In the genomic region with DNA sequence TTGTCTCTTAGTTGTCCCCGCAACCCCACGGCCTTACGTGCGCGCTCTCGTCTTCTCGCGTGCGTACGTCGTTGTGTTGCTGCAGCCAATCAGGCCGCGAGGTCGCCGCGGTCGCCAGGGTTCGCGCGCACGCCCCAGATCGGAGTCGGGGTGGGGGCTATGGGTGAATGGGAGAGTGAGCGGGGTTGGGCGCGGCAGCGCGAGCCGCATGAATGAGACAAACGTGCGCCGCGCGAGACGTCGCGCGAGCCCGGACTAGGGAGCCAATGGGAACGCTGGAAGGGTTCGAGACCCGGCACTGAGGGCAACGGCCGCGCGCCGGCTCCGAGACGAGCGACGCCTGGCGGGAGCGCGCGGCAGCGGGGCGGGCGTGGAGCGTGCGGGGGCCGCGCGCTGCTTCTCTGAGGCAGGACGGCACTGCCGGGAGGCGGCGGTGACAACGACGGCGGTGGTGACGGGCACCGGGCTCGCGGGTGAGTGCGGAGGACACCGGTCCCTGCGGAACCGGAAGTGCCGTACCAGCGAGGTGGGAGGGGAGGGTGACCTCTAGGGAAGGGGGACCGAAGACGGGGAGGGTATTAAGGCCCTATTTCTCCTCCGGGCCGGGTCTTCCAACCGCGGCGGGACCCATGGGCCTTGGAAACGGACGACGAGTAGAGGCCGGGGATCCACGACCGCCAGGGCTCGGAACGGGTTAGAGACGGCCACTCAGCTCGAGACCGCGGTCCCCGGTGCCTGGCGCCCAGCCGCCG, we compare ENCODE assay signal across 8 cellular contexts. TPM values are rescaled to one million over a fixed set of nuclear protein-coding genes. Genes with fewer than 3 reads are reported as not detected.
DNase-seq lines count a peak whose midpoint lies in the region; ATAC-seq and TF ChIP-seq lines count a peak whose summit lies in the region.

A gene with protein sequence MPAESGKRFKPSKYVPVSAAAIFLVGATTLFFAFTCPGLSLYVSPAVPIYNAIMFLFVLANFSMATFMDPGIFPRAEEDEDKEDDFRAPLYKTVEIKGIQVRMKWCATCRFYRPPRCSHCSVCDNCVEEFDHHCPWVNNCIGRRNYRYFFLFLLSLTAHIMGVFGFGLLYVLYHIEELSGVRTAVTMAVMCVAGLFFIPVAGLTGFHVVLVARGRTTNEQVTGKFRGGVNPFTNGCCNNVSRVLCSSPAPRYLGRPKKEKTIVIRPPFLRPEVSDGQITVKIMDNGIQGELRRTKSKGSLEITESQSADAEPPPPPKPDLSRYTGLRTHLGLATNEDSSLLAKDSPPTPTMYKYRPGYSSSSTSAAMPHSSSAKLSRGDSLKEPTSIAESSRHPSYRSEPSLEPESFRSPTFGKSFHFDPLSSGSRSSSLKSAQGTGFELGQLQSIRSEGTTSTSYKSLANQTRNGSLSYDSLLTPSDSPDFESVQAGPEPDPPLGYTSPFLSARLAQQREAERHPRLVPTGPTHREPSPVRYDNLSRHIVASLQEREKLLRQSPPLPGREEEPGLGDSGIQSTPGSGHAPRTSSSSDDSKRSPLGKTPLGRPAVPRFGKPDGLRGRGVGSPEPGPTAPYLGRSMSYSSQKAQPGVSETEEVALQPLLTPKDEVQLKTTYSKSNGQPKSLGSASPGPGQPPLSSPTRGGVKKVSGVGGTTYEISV (plus strand): TSS at position 400 of the 752 bp plus-strand sequence. CDS start 4,977 bp downstream, outside the sequence.

- H3K27me3 ChIP-seq in WERI-Rb-1 (ENCODE audit: insufficient read depth, low read depth, severe bottlenecking) (no peaks in the 10 kb centered on the region), mammary epithelial cell (ENCODE audit: insufficient read depth, low read length) (no peaks in the 10 kb centered on the region), smooth muscle cell (ENCODE audit: low read depth) (no peaks in the 10 kb centered on the region)

- peak within 1 kb of the TSS; percentile 94 for H3K4me3 ChIP-seq in AG04449 (ENCODE audit: low read depth, low read length)
- H3K4me3 ChIP-seq in WERI-Rb-1 (ENCODE audit: low read depth, low read length) = peak within 1 kb of the TSS; percentile 85
- peak within 1 kb of the TSS; percentile 99 to 100 (median 99) for H3K4me3 ChIP-seq in mammary epithelial cell (replicated peaks in 1 of 3; ENCODE audit: insufficient read depth in 1 of 3, low read depth in 2 of 3, low read length in 3 of 3)
- peak within 1 kb of the TSS; percentile 79 for H3K4me3 ChIP-seq in smooth muscle cell

- peaks cover 21% of the 10 kb centered on the region for H3K36me3 ChIP-seq in WERI-Rb-1
- H3K36me3 ChIP-seq in mammary epithelial cell (ENCODE audit: insufficient read depth, low read length) = peaks cover 7% of the 10 kb centered on the region
- no peaks in the 10 kb centered on the region for H3K36me3 ChIP-seq in smooth muscle cell (ENCODE audit: low read depth)

- H3K4me1 ChIP-seq in mammary epithelial cell (ENCODE audit: insufficient read depth, low read length) = peaks cover 20% of the 10 kb centered on the region
- peaks cover 15% of the 10 kb centered on the region for H3K4me1 ChIP-seq in smooth muscle cell (ENCODE audit: low read depth)

- peak within 1 kb of the TSS; percentile 96 for H2AFZ ChIP-seq in mammary epithelial cell (ENCODE audit: low read depth, low read length)
- peak within 1 kb of the TSS; percentile 80 for H2AFZ ChIP-seq in smooth muscle cell (ENCODE audit: low read depth)

- H3K27ac ChIP-seq in WERI-Rb-1 (peak within 1 kb of the TSS; percentile 100), mammary epithelial cell (ENCODE audit: insufficient read depth, low read depth, low read length) (peak within 1 kb of the TSS; percentile 95), smooth muscle cell (ENCODE audit: low read depth) (peak within 1 kb of the TSS; percentile 98)

- TF ChIP-seq CTCF in AG04449 (IDR thresholded peaks at IDR 0.05; ENCODE audit: insufficient read depth, low read length, missing control alignments) (peak; percentile 14), WERI-Rb-1 (IDR thresholded peaks at IDR 0.05; ENCODE audit: low read depth, low read length) (peak; percentile 38), mammary epithelial cell (conservative IDR thresholded peaks at IDR 0.05 in 1 of 2, IDR thresholded peaks at IDR 0.05 in 1 of 2; ENCODE audit: extremely low read depth in 1 of 2, insufficient read depth in 1 of 2, low read depth in 1 of 2, low read length in 2 of 2) (peak; percentile 16 to 52), smooth muscle cell (IDR thresholded peaks at IDR 0.05; ENCODE audit: borderline replicate concordance, insufficient read depth, poor library complexity, severe bottlenecking) (peak; percentile 62)

- H3K4me2 ChIP-seq in mammary epithelial cell (ENCODE audit: insufficient read depth, low read depth, low read length) (peak within 1 kb of the TSS; percentile 94), smooth muscle cell (peak within 1 kb of the TSS; percentile 92)

- no TSS peak for BruUV-seq in mammary epithelial cell (replicated peaks; lab: Mats Ljungman, UMichigan)

- peaks cover 51% of the 10 kb centered on the region for H3K79me2 ChIP-seq in mammary epithelial cell (ENCODE audit: insufficient read depth, low read length)
- H3K79me2 ChIP-seq in smooth muscle cell (ENCODE audit: low read depth) = peaks cover 45% of the 10 kb centered on the region

- ATAC-seq in GM18870 (IDR thresholded peaks at IDR 0.05; ENCODE audit: unreplicated experiment) = peak; percentile 78
- peak; percentile 83 for ATAC-seq in HG03135 (IDR thresholded peaks at IDR 0.05; ENCODE audit: unreplicated experiment)

- dilution Hi-C loops in mammary epithelial cell (cut with HindIII; ENCODE audit: low sequenced_read_pairs) = no loop called here

- DNase-seq in AG04449 (ENCODE audit: low read depth, low spot score) = peak; percentile 98
- DNase-seq in NCI-H2227 (lab: John Stamatoyannopoulos, UW; ENCODE audit: unreplicated experiment) = peak; percentile 99
- peak; percentile 99 for DNase-seq in WERI-Rb-1
- DNase-seq in mammary epithelial cell = peak; percentile 99
- DNase-seq in iPS-NIHi11 (ENCODE audit: low spot score) = peak; percentile 95
- peak; percentile 96 for DNase-seq in smooth muscle cell (lab: John Stamatoyannopoulos, UW; ENCODE audit: unreplicated experiment)

- H4K20me1 ChIP-seq in mammary epithelial cell (ENCODE audit: insufficient read depth, low read length) (no peaks in the 10 kb centered on the region), smooth muscle cell (ENCODE audit: low read depth) (peaks cover 26% of the 10 kb centered on the region)

- H3K9me3 ChIP-seq in WERI-Rb-1 (ENCODE audit: severe bottlenecking) (no peaks in the 10 kb centered on the region), mammary epithelial cell (replicated peaks; ENCODE audit: insufficient read depth, low read length) (no peaks in the 10 kb centered on the region), smooth muscle cell (replicated peaks; ENCODE audit: low read depth) (no peaks in the 10 kb centered on the region)

- in situ Hi-C loops in mammary epithelial cell (cut with MboI; ENCODE audit: low sequenced_read_pairs in 2 of 2) = no loop called here

- POLR2A ChIA-PET in AG04449 (lab: Yijun Ruan, JAX) = interaction anchor here (0.7 kb wide), 1 partner anchor 28 kb away, joined by 8 read pairs; no protein-coding TSS in a partner anchor

- H3F3A ChIP-seq in smooth muscle cell (ENCODE audit: low read depth) = no peaks in the 10 kb centered on the region

- intact Hi-C loops in mammary epithelial cell (cut with micrococcal nuclease) = loop anchor here (1.0 to 5.0 kb wide), 6 partner anchors 11 to 909 kb away; a partner anchor contains a TSS

- CTCF ChIA-PET in AG04449 (lab: Yijun Ruan, JAX) = interaction anchor here (1.0 to 1.6 kb wide), 4 partner anchors 10 to 856 kb away, joined by 4 to 16 read pairs (median 4); a partner anchor contains a TSS
- CTCF ChIA-PET in mammary epithelial cell (lab: Charles Lee; ENCODE audit: low non-redundant PET) = no interaction called here

- 0% methylated on average over 8 of the region's 103 CpGs for WGBS in mammary epithelial cell (ENCODE audit: low coverage, missing lambda C conversion rate)
- under 1% methylated on average over 40 of the region's 103 CpGs for WGBS in smooth muscle cell (ENCODE audit: low lambda C conversion rate)

- H3K9ac ChIP-seq in mammary epithelial cell (ENCODE audit: insufficient read depth, low read length) (peak within 1 kb of the TSS; percentile 96), smooth muscle cell (ENCODE audit: low read depth) (peak within 1 kb of the TSS; percentile 99)

RNA-seq across cellular contexts. Expression of the gene that starts here (rescaled TPM):
- total RNA-seq in mammary epithelial cell = 100 to 1,000 TPM in 1 of 2 donors, 10 to 100 TPM in 1; 81.7 to 101 TPM
- polyA plus RNA-seq in mammary epithelial cell = 94.2 TPM
- polyA minus RNA-seq in mammary epithelial cell = 108 TPM
- 37.2 and 38.0 TPM in 2 replicates for total RNA-seq in smooth muscle cell
- polyA plus RNA-seq in smooth muscle cell = 33.2 and 34.5 TPM in 2 replicates

Comparison
In these comparisons a context has a peak if more than half of its experiments do, and no peak if none do; other contexts are left out.
1. Peak in every context shown above with its lines: DNase-seq, ATAC-seq, H3K4me3 ChIP-seq and H3K27ac ChIP-seq.